ENCODE assay signal across 22 cellular contexts in genomic region chr9:119873877-119874276, GRCh38.
"Had no signal": no experiment of that assay in that cellular context is flagged by ENCODE, and none has a peak within 500 bp of the region (broad histone marks: within the 10 kb centered on the region; RNA-seq: fewer than 3 reads in every experiment).

No MANE protein-coding gene starts in this region.

- H3K4me2 ChIP-seq: SK-N-SH had no signal

- H3K27ac ChIP-seq: HL-60, RWPE1 had no signal

- H3K9me3 ChIP-seq: SK-N-SH had no signal

- DNase-seq: IMR-90, Karpas-422, KG1, NCI-H1092, NCI-H1417 treated with DMSO at 0.1 percent for 48 hours, NCI-H146, NCI-H1694 treated with DMSO at 0.1 percent for 48 hours, NCI-H1930, NCI-H2081, NCI-H2171, NCI-H226, NCI-H446, NCI-H510A, NCI-H524 treated with DMSO at 0.1 percent for 48 hours, NCI-H82, PC-3, SHP77, SK-N-SH, SW 1271, T-cell had no signal
